ENCODE assay signal across 14 cellular contexts in the genomic region with DNA sequence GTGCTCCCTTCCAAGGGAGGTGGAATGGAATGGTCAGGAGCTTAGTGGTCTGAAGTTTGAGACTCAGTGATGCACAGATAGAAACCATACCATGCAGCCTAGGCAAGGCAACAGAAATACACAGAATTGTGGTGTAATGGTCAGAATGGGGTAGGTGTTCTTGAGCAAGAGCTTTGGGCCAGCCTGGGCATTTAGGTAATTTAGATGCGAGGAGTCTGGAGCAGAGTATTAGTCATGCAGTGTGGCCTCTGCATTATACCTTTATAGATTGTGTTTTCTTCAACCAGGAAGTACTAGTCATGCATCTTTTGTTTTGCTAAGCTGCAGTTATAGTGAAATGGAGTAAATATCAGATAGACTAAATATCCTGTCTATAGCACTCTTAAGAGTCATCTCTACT.
DNase-seq lines count a peak whose midpoint lies in the region; ATAC-seq and TF ChIP-seq lines count a peak whose summit lies in the region.
"Had no signal": no experiment of that assay in that cellular context is flagged by ENCODE, and none has a peak within 500 bp of the region (broad histone marks: within the 10 kb centered on the region; RNA-seq: fewer than 3 reads in every experiment).

No MANE protein-coding gene starts in this region.

- peak overlapping the region; percentile 77 for H2BK5ac ChIP-seq in IMR-90 (ENCODE audit: low read depth, low read length, poor library complexity, severe bottlenecking)

- H2AFZ ChIP-seq in IMR-90 (replicated peaks; ENCODE audit: low read length, poor library complexity): no peak overlapping the region

- peak overlapping the region in 1 of 2 experiments; percentile 69; a peak in 2 of 4 replicates for H4K8ac ChIP-seq in IMR-90 (ENCODE audit: low read depth in 2 of 2, low read length in 2 of 2)

- CTCF ChIA-PET in IMR-90 (lab: Yijun Ruan, JAX): interaction anchor here (0.6 to 1.2 kb wide), 2 partner anchors 16 to 180 kb away, joined by 5 to 6 read pairs; no protein-coding TSS in a partner anchor
- CTCF ChIA-PET in activated CD4-positive, alpha-beta memory T cell treated with anti-CD3 and anti-CD28 coated beads for 36 hours (lab: Charles Lee): interaction anchor here (0.5 to 0.7 kb wide), 2 partner anchors 12 to 196 kb away, joined by 3 to 4 read pairs; no protein-coding TSS in a partner anchor

- H3K14ac ChIP-seq in IMR-90 (replicated peaks; ENCODE audit: low read depth, low read length): peak overlapping the region; percentile 46; the same call in 1 of the 2 replicates

- no peak for TF ChIP-seq POLR2A in IMR-90 (IDR thresholded peaks at IDR 0.05; ENCODE audit: low read depth, low read length)

- peaks cover 6% of the 10 kb centered on the region; the same call in 1 of the 2 replicates for H3K9me1 ChIP-seq in IMR-90 (ENCODE audit: insufficient read depth, low read length)

- peak overlapping the region; percentile 85 for H2BK20ac ChIP-seq in IMR-90 (ENCODE audit: low read depth, low read length)

- peak overlapping the region; percentile 62; the same call in 1 of the 2 replicates for H4K91ac ChIP-seq in IMR-90 (ENCODE audit: insufficient read depth, low read depth, low read length)

- no peaks in the 10 kb centered on the region for H3K9me3 Mint-ChIP-seq in CD4-positive, CD25-positive, alpha-beta regulatory T cell
- H3K9me3 Mint-ChIP-seq in nephron progenitor cell: no peaks in the 10 kb centered on the region
- H3K9me3 Mint-ChIP-seq in activated CD4-positive, alpha-beta memory T cell treated with anti-CD3 and anti-CD28 coated beads for 36 hours: no peaks in the 10 kb centered on the region
- H3K9me3 Mint-ChIP-seq: activated T-cell treated with anti-CD3 and anti-CD28 coated beads, Interleukin-2, amount 50 U/mL, for 72 hours; natural killer cell had no signal

- no peak overlapping the region for H4K5ac ChIP-seq in IMR-90 (ENCODE audit: low read depth, low read length)

- no peak for TF ChIP-seq RAD21 in IMR-90 (IDR thresholded peaks at IDR 0.05; ENCODE audit: low read length)

- peak overlapping the region; percentile 5; the same call in 1 of the 2 replicates for H3K56ac ChIP-seq in IMR-90 (ENCODE audit: extremely low read depth, insufficient read depth, low read length)

- H3K4me3 Mint-ChIP-seq in CD4-positive, CD25-positive, alpha-beta regulatory T cell: no peak overlapping the region
- H3K4me3 Mint-ChIP-seq in nephron progenitor cell: no peak overlapping the region
- no peak overlapping the region for H3K4me3 Mint-ChIP-seq in activated CD4-positive, alpha-beta memory T cell treated with anti-CD3 and anti-CD28 coated beads for 36 hours
- H3K4me3 Mint-ChIP-seq: activated T-cell treated with anti-CD3 and anti-CD28 coated beads, Interleukin-2, amount 50 U/mL, for 72 hours; natural killer cell had no signal

- POLR2A ChIA-PET in IMR-90 (lab: Charles Lee; ENCODE audit: unreplicated experiment): interaction anchor here (0.6 kb wide), 2 partner anchors 23 to 25 kb away, joined by 3 read pairs; no protein-coding TSS in a partner anchor
- POLR2A ChIA-PET in activated CD4-positive, alpha-beta memory T cell treated with anti-CD3 and anti-CD28 coated beads for 36 hours (lab: Charles Lee): no interaction called here

- peaks cover 6% of the 10 kb centered on the region for H3K36me3 Mint-ChIP-seq in CD4-positive, CD25-positive, alpha-beta regulatory T cell
- no peaks in the 10 kb centered on the region for H3K36me3 Mint-ChIP-seq in nephron progenitor cell (ENCODE audit: low read depth)
- H3K36me3 Mint-ChIP-seq in activated CD4-positive, alpha-beta memory T cell treated with anti-CD3 and anti-CD28 coated beads for 36 hours: no peaks in the 10 kb centered on the region
- H3K36me3 Mint-ChIP-seq: natural killer cell had no signal

- peak overlapping the region; percentile 77 for H3K4ac ChIP-seq in IMR-90 (ENCODE audit: low read depth, low read length)

- DNase-seq in CD4-positive, CD25-positive, alpha-beta regulatory T cell: peak in 1 of 3 donors; percentile 26
- peak; percentile 73 for DNase-seq in IMR-90
- peak; percentile 52 to 95 for DNase-seq in cardiac fibroblast (ENCODE audit: low read depth in 2 of 2)
- DNase-seq in hypothalamus (lab: John Stamatoyannopoulos, UW): no peak
- DNase-seq in nephron progenitor cell: no peak
- no peak for DNase-seq in NCI-H1694 treated with DMSO at 0.1 percent for 48 hours (lab: John Stamatoyannopoulos, UW)
- no peak for DNase-seq in activated CD4-positive, alpha-beta memory T cell treated with anti-CD3 and anti-CD28 coated beads for 36 hours
- DNase-seq: activated T-cell treated with anti-CD3 and anti-CD28 coated beads, Interleukin-2, amount 50 U/mL, for 72 hours; cortex of kidney; natural killer cell; NCI-H1694; stimulated activated CD8-positive, alpha-beta memory T cell treated with anti-CD3 and anti-CD28 coated beads, Interleukin-4, amount 100 ng/mL, for 48 hours had no signal

- ATAC-seq in CD4-positive, CD25-positive, alpha-beta regulatory T cell (ENCODE audit: low read depth in 2 of 2): peak; percentile 42 to 67
- peak; percentile 25 for ATAC-seq in IMR-90 (ENCODE audit: low read depth)
- ATAC-seq: natural killer cell had no signal

- TF ChIP-seq CTCF in IMR-90 (conservative IDR thresholded peaks at IDR 0.05; ENCODE audit: low read depth, low read length) (no peak), cardiac fibroblast (IDR thresholded peaks at IDR 0.05; ENCODE audit: low read depth, low read length) (no peak), nephron progenitor cell (IDR thresholded peaks at IDR 0.05) (no peak)

- peak overlapping the region; percentile 23; the same call in 1 of the 2 replicates for H3K4me2 ChIP-seq in IMR-90 (ENCODE audit: low read depth, low read length)

- dilution Hi-C loops in IMR-90 (cut with HindIII; ENCODE audit: low sequenced_read_pairs, unreplicated experiment): no loop called here

- H4K20me1 ChIP-seq in IMR-90 (ENCODE audit: insufficient read depth, low read length): no peaks in the 10 kb centered on the region

- no peaks in the 10 kb centered on the region for H3K9me3 ChIP-seq in CD4-positive, CD25-positive, alpha-beta regulatory T cell (ENCODE audit: control insufficient read depth in 2 of 2, low read length in 2 of 2)
- no peaks in the 10 kb centered on the region for H3K9me3 ChIP-seq in IMR-90 (ENCODE audit: control insufficient read depth, insufficient read depth, low read length)
- H3K9me3 ChIP-seq in mesodermal cell (ENCODE audit: control insufficient read depth, low read length): no peaks in the 10 kb centered on the region

- H3K18ac ChIP-seq in IMR-90 (ENCODE audit: low read depth, low read length): peak overlapping the region; percentile 29; the same call in 1 of the 2 replicates

- no peaks in the 10 kb centered on the region for H3K27me3 ChIP-seq in CD4-positive, CD25-positive, alpha-beta regulatory T cell (ENCODE audit: control insufficient read depth, insufficient read depth, low read length)
- H3K27me3 ChIP-seq in IMR-90 (ENCODE audit: control insufficient read depth, insufficient read depth, low read length): no peaks in the 10 kb centered on the region

- H3K27ac Mint-ChIP-seq in CD4-positive, CD25-positive, alpha-beta regulatory T cell: peak overlapping the region in 1 of 3 donors; percentile 1
- no peak overlapping the region for H3K27ac Mint-ChIP-seq in nephron progenitor cell
- no peak overlapping the region for H3K27ac Mint-ChIP-seq in activated CD4-positive, alpha-beta memory T cell treated with anti-CD3 and anti-CD28 coated beads for 36 hours
- H3K27ac Mint-ChIP-seq: activated T-cell treated with anti-CD3 and anti-CD28 coated beads, Interleukin-2, amount 50 U/mL, for 72 hours; natural killer cell had no signal

- peaks cover 3% of the 10 kb centered on the region for H3K4me1 ChIP-seq in CD4-positive, CD25-positive, alpha-beta regulatory T cell (ENCODE audit: control insufficient read depth, insufficient read depth, low read length, poor library complexity, severe bottlenecking)
- peaks cover 14% of the 10 kb centered on the region for H3K4me1 ChIP-seq in IMR-90 (ENCODE audit: control insufficient read depth, insufficient read depth, low read length)
- peaks cover 44% of the 10 kb centered on the region for H3K4me1 ChIP-seq in mesodermal cell (ENCODE audit: control insufficient read depth, insufficient read depth, low read length, poor library complexity, severe bottlenecking)

- BruUV-seq in IMR-90 (replicated peaks; lab: Mats Ljungman, UMichigan): no TSS peak

- in situ Hi-C loops in IMR-90 (cut with MboI; ENCODE audit: low sequenced_read_pairs): no loop called here

- no peak overlapping the region for H2AK9ac ChIP-seq in IMR-90 (replicated peaks; ENCODE audit: low read depth, low read length, poor library complexity)

- H2BK15ac ChIP-seq in IMR-90 (ENCODE audit: low read depth, low read length): no peak overlapping the region; the same call in 2 of the 3 replicates

- H2AK5ac ChIP-seq in IMR-90 (ENCODE audit: low read depth, low read length): peak overlapping the region; percentile 59

- peak overlapping the region; percentile 41; the same call in 1 of the 2 replicates for H3K23ac ChIP-seq in IMR-90 (ENCODE audit: low read depth, low read length)

- H3K27ac ChIP-seq in CD4-positive, CD25-positive, alpha-beta regulatory T cell (ENCODE audit: insufficient read depth, low read length, poor library complexity, severe bottlenecking): no peak overlapping the region
- H3K27ac ChIP-seq in IMR-90 (ENCODE audit: insufficient read depth, low read length) (peak overlapping the region; percentile 48; the same call in 1 of the 2 replicates), mesodermal cell (ENCODE audit: low read depth, low read length, severe bottlenecking) (peak overlapping the region; percentile 72)
- H3K27ac ChIP-seq: C4-2B had no signal

- no peak overlapping the region for H3K4me3 ChIP-seq in CD4-positive, CD25-positive, alpha-beta regulatory T cell (ENCODE audit: low read depth, low read length)
- no peak overlapping the region for H3K4me3 ChIP-seq in IMR-90 (ENCODE audit: insufficient read depth, low read depth, low read length)
- H3K4me3 ChIP-seq in cardiac fibroblast (replicated peaks in 1 of 2; ENCODE audit: low read depth in 2 of 2, low read length in 2 of 2): no peak overlapping the region
- no peak overlapping the region for H3K4me3 ChIP-seq in mesodermal cell (ENCODE audit: extremely low read depth, insufficient read depth, low read length, poor library complexity, severe bottlenecking)

- H3K27me3 Mint-ChIP-seq in CD4-positive, CD25-positive, alpha-beta regulatory T cell: no peaks in the 10 kb centered on the region
- no peaks in the 10 kb centered on the region for H3K27me3 Mint-ChIP-seq in nephron progenitor cell (ENCODE audit: low read depth, poor library complexity)
- no peaks in the 10 kb centered on the region for H3K27me3 Mint-ChIP-seq in activated CD4-positive, alpha-beta memory T cell treated with anti-CD3 and anti-CD28 coated beads for 36 hours

- H3K79me1 ChIP-seq in IMR-90 (ENCODE audit: low read depth in 1 of 2, low read length in 2 of 2): no peaks in the 10 kb centered on the region

- H3K36me3 ChIP-seq in CD4-positive, CD25-positive, alpha-beta regulatory T cell (ENCODE audit: control insufficient read depth, insufficient read depth, low read length): no peaks in the 10 kb centered on the region
- H3K36me3 ChIP-seq in IMR-90 (ENCODE audit: control insufficient read depth, insufficient read depth, low read length): no peaks in the 10 kb centered on the region
- H3K36me3 ChIP-seq in mesodermal cell (ENCODE audit: control insufficient read depth, insufficient read depth, low read length): no peaks in the 10 kb centered on the region

- WGBS in IMR-90 (ENCODE audit: extremely low coverage in 2 of 2, insufficient read length in 1 of 2), 2 experiments: no CpG with 5 or more reads among the region's 1 CpG
- WGBS in mesodermal cell (ENCODE audit: insufficient coverage in 2 of 2), 2 experiments: no CpG with 5 or more reads among the region's 1 CpG

- H3K4me1 Mint-ChIP-seq in CD4-positive, CD25-positive, alpha-beta regulatory T cell: peaks cover 9 to 40% (median 19%) of the 10 kb centered on the region in 4 donors
- peaks cover 39% of the 10 kb centered on the region for H3K4me1 Mint-ChIP-seq in nephron progenitor cell
- H3K4me1 Mint-ChIP-seq in activated CD4-positive, alpha-beta memory T cell treated with anti-CD3 and anti-CD28 coated beads for 36 hours (ENCODE audit: low read depth): peaks cover 3% of the 10 kb centered on the region

- intact Hi-C loops in IMR-90 (cut with micrococcal nuclease): no loop called here
- intact Hi-C loops in activated CD4-positive, alpha-beta memory T cell treated with anti-CD3 and anti-CD28 coated beads for 36 hours (cut with micrococcal nuclease): loop anchor here (10.0 kb wide), 1 partner anchor 122 kb away; the partner anchor contains the start of gene DAAM1

- no peak overlapping the region for H3K9ac ChIP-seq in IMR-90 (ENCODE audit: low read depth, low read length)

- peak overlapping the region; percentile 53 for H2BK120ac ChIP-seq in IMR-90 (ENCODE audit: low read depth, low read length)

Comparison
In these comparisons a context has a peak if more than half of its experiments do, and no peak if none do; other contexts are left out.
1. DNase-seq: peak in IMR-90 (single experiment) and cardiac fibroblast (2 of 2); none in hypothalamus (0 of 51), nephron progenitor cell (single experiment), NCI-H1694 treated with DMSO at 0.1 percent for 48 hours (single experiment) and activated CD4-positive, alpha-beta memory T cell treated with anti-CD3 and anti-CD28 coated beads for 36 hours (single experiment).